In the genomic region with DNA sequence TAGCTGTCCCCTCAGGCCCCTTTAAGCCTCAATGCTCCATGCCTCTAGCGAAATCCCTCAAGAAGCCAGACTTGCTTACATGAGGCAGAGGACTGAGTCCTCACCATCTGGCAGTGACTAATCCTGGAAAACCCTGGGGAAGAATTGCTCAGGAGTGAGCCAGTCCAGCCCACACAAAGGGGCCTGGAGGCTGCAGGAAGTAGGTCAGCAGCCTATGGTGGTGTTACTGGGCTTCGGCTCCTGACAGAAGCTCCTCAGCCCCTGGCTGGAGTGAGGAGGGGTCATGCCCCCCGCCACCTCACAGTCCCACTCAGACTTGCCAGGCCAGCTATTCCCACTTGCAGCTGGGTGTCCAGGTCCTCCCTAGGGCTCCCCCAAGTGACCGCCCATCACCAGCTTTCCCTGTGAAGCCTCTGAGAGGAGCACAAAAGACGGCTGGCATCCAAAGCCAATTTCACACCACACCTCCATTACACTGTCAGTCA, we compare ENCODE assay signal across 9 cellular contexts.
DNase-seq lines count a peak whose midpoint lies in the region; ATAC-seq, FAIRE-seq and TF ChIP-seq lines count a peak whose summit lies in the region.
"Had no signal": no experiment of that assay in that cellular context is flagged by ENCODE, and none has a peak within 500 bp of the region (broad histone marks: within the 10 kb centered on the region; RNA-seq: fewer than 3 reads in every experiment).

No MANE protein-coding gene starts in this region.

- H3K27me3 ChIP-seq in keratinocyte (ENCODE audit: control insufficient read depth, extremely low read depth, insufficient read depth, low read length): no peaks in the 10 kb centered on the region

- H3K9me3 ChIP-seq in keratinocyte (ENCODE audit: control insufficient read depth, low read depth, low read length) (peaks cover 7% of the 10 kb centered on the region), T-helper 17 cell (ENCODE audit: control insufficient read depth, low read length, poor library complexity, severe bottlenecking) (no peaks in the 10 kb centered on the region)

- H3K4me3 Mint-ChIP-seq in brain: no peak overlapping the region
- no peak overlapping the region for H3K4me3 Mint-ChIP-seq in T-helper 17 cell
- H3K4me3 Mint-ChIP-seq: B cell had no signal

- H3K27me3 Mint-ChIP-seq in brain: no peaks in the 10 kb centered on the region
- H3K27me3 Mint-ChIP-seq in T-helper 17 cell: no peaks in the 10 kb centered on the region
- H3K27me3 Mint-ChIP-seq: B cell had no signal

- H3K4me1 Mint-ChIP-seq in brain: peaks cover 18% of the 10 kb centered on the region
- H3K4me1 Mint-ChIP-seq in T-helper 17 cell: no peaks in the 10 kb centered on the region
- H3K4me1 Mint-ChIP-seq: B cell had no signal

- peak overlapping the region; percentile 24 for H3K4me2 ChIP-seq in keratinocyte (ENCODE audit: control insufficient read depth, extremely low read depth, insufficient read depth, low read depth, low read length)

- no peaks in the 10 kb centered on the region for H3K9me1 ChIP-seq in keratinocyte (ENCODE audit: control insufficient read depth, extremely low read depth, insufficient read depth, low read length)

- FAIRE-seq in HTR-8/SVneo (lab: Jason Lieb, UNC): peak; percentile 99
- peak; percentile 97 for FAIRE-seq in keratinocyte (lab: Jason Lieb, UNC)

- peak overlapping the region; percentile 30 for H3K9ac ChIP-seq in keratinocyte (ENCODE audit: control insufficient read depth, extremely low read depth, insufficient read depth, low read length)

- H3K36me3 Mint-ChIP-seq in brain (no peaks in the 10 kb centered on the region), T-helper 17 cell (ENCODE audit: low read depth) (no peaks in the 10 kb centered on the region)

- H4K20me1 ChIP-seq in keratinocyte (ENCODE audit: control insufficient read depth, extremely low read depth, insufficient read depth, low read length): no peaks in the 10 kb centered on the region

- peak overlapping the region; percentile 76 for H3K27ac ChIP-seq in keratinocyte (ENCODE audit: control insufficient read depth, insufficient read depth, low read length)

- H3K36me3 ChIP-seq in keratinocyte (ENCODE audit: control insufficient read depth in 2 of 2, extremely low read depth in 1 of 2, insufficient read depth in 2 of 2, low read length in 2 of 2): no peaks in the 10 kb centered on the region

- DNase-seq in 8988T (peak; percentile 84), HTR-8/SVneo (ENCODE audit: insufficient read length, low spot score) (peak; percentile 99), keratinocyte (ENCODE audit: low read depth, low spot score) (peak; percentile 76), T-helper 17 cell (no peak), NCI-H2196 (lab: John Stamatoyannopoulos, UW; ENCODE audit: unreplicated experiment) (no peak)

- peaks cover 3 to 23% (median 10%) of the 10 kb centered on the region in 5 experiments for H3K9me3 Mint-ChIP-seq in brain

- no peak overlapping the region for H3K4me3 ChIP-seq in keratinocyte (ENCODE audit: control insufficient read depth in 2 of 3, extremely low read depth in 1 of 3, insufficient read depth in 2 of 3, low read depth in 1 of 3, low read length in 3 of 3)

- no peak for TF ChIP-seq CTCF in brain (conservative IDR thresholded peaks at IDR 0.05)
- peak in 1 of 3 experiments; percentile 7 for TF ChIP-seq CTCF in keratinocyte (optimal IDR thresholded peaks at IDR 0.05 in 1 of 3, IDR thresholded peaks at IDR 0.05 in 1 of 3, conservative IDR thresholded peaks at IDR 0.05 in 1 of 3; ENCODE audit: extremely low read depth in 1 of 3, insufficient read depth in 2 of 3, low read length in 3 of 3)

- H3K4me1 ChIP-seq in keratinocyte (ENCODE audit: control insufficient read depth, extremely low read depth, insufficient read depth, low read length): peaks cover 21% of the 10 kb centered on the region

- peak overlapping the region; percentile 54 to 93 (median 76) for H3K27ac Mint-ChIP-seq in brain
- H3K27ac Mint-ChIP-seq in T-helper 17 cell: no peak overlapping the region
- H3K27ac Mint-ChIP-seq: B cell had no signal

- H2AFZ ChIP-seq in keratinocyte (ENCODE audit: control insufficient read depth, low read length): peak overlapping the region; percentile 18

- dilution Hi-C loops in keratinocyte (cut with MboI; ENCODE audit: extremely low pct_ligation_motif_present, low sequenced_read_pairs): no loop called here

- H3K79me2 ChIP-seq in keratinocyte (ENCODE audit: control insufficient read depth, insufficient read depth, low read length): no peaks in the 10 kb centered on the region

- no peak for ATAC-seq in T-helper 17 cell
- ATAC-seq in GM18870 (IDR thresholded peaks at IDR 0.05; ENCODE audit: unreplicated experiment): no peak
- no peak for ATAC-seq in GM21447 (IDR thresholded peaks at IDR 0.05; ENCODE audit: unreplicated experiment)

Comparison
In these comparisons a context has a peak if more than half of its experiments do, and no peak if none do; other contexts are left out.
1. DNase-seq: peak in 8988T (single experiment), HTR-8/SVneo (single experiment) and keratinocyte (single experiment); none in T-helper 17 cell (0 of 3) and NCI-H2196 (single experiment).